In genomic region chr22:44197271-44197670, GRCh38 we compare ENCODE assay signal across 30 cellular contexts. TPM values are rescaled to one million over a fixed set of nuclear protein-coding genes. Genes with fewer than 3 reads are reported as not detected.
"Had no signal": no experiment of that assay in that cellular context is flagged by ENCODE, and none has a peak within 500 bp of the region (broad histone marks: within the 10 kb centered on the region; RNA-seq: fewer than 3 reads in every experiment).

No MANE protein-coding gene starts in this region.

- H3K36me3 ChIP-seq: brain microvascular endothelial cell, esophagus muscularis mucosa, gastrocnemius medialis had no signal

- H3K9me3 Mint-ChIP-seq: activated CD4-positive, alpha-beta memory T cell treated with anti-CD3 and anti-CD28 coated beads, Interleukin-2, amount 10 ng/mL, durations not matched to agents 7 days and 5 days; activated CD4-positive, alpha-beta T cell treated with anti-CD3 and anti-CD28 coated beads, Interleukin-2, amount 10 ng/mL, durations not matched to agents 24 days and 14 days; activated naive CD4-positive, alpha-beta T cell treated with anti-CD3 and anti-CD28 coated beads for 36 hours; activated naive CD4-positive, alpha-beta T cell treated with anti-CD3 and anti-CD28 coated beads, Interleukin-2, amount 50 U/mL, for 24 hours; activated T-helper 1 cell treated with anti-CD3 and anti-CD28 coated beads, Interleukin-12 subunit alpha, Interleukin-12 subunit beta, Interleukin-2, Interleukin-4 antibody, amounts not matched to agents 30 ng/mL and 10 ng/mL and 1 ng/mL, durations not matched to agents 14 hours and 24 hours and 36 hours; activated T-helper 2 cell treated with anti-CD3 and anti-CD28 coated beads, Interferon-gamma antibody, Interleukin-2, Interleukin-4, amounts not matched to agents 10 μg/mL and 5 μg/mL and 100 μg/mL, durations not matched to agents 14 hours and 24 hours and 36 hours; effector memory CD8-positive, alpha-beta T cell had no signal

- H3K27me3 Mint-ChIP-seq: activated CD4-positive, alpha-beta memory T cell treated with anti-CD3 and anti-CD28 coated beads, Interleukin-2, amount 10 ng/mL, durations not matched to agents 7 days and 5 days; activated CD4-positive, alpha-beta T cell treated with anti-CD3 and anti-CD28 coated beads for 36 hours; activated CD4-positive, alpha-beta T cell treated with anti-CD3 and anti-CD28 coated beads, Interleukin-2, amount 10 ng/mL, durations not matched to agents 24 days and 14 days; activated naive CD4-positive, alpha-beta T cell treated with anti-CD3 and anti-CD28 coated beads, Interleukin-2, amount 50 U/mL, for 24 hours; activated naive CD8-positive, alpha-beta T cell treated with anti-CD3 and anti-CD28 coated beads for 36 hours; effector memory CD8-positive, alpha-beta T cell had no signal

- FAIRE-seq: astrocyte, colon had no signal

- H3K4me3 ChIP-seq: esophagus muscularis mucosa, gastrocnemius medialis, heart left ventricle had no signal

- H3K27me3 ChIP-seq: brain microvascular endothelial cell had no signal

- ATAC-seq: activated CD4-positive, alpha-beta T cell treated with anti-CD3 and anti-CD28 coated beads for 36 hours; effector memory CD8-positive, alpha-beta T cell; foreskin keratinocyte; gastrocnemius medialis; heart left ventricle had no signal

- DNase-seq: activated CD4-positive, alpha-beta memory T cell treated with anti-CD3 and anti-CD28 coated beads, Interleukin-2, amount 10 ng/mL, durations not matched to agents 7 days and 5 days; activated CD4-positive, alpha-beta T cell treated with anti-CD3 and anti-CD28 coated beads for 36 hours; activated CD4-positive, alpha-beta T cell treated with anti-CD3 and anti-CD28 coated beads, Interleukin-2, amount 10 ng/mL, durations not matched to agents 24 days and 14 days; activated CD4-positive, alpha-beta T cell treated with anti-CD3 and anti-CD28 coated beads, Interleukin-2, amount 50 U/mL, for 4 hours; activated CD4-positive, CD25-positive, alpha-beta regulatory T cell; activated CD8-positive, alpha-beta memory T cell treated with anti-CD3 and anti-CD28 coated beads, Interleukin-2, amount 50 U/mL, for 48 hours; activated effector memory CD4-positive, alpha-beta T cell treated with anti-CD3 and anti-CD28 coated beads, Interleukin-2, amount 50 U/mL, for 16 hours; activated naive CD4-positive, alpha-beta T cell treated with anti-CD3 and anti-CD28 coated beads for 36 hours; activated naive CD8-positive, alpha-beta T cell treated with anti-CD3 and anti-CD28 coated beads for 36 hours; activated T-cell treated with anti-CD3 and anti-CD28 coated beads for 4 hours; activated T-cell treated with anti-CD3 and anti-CD28 coated beads, Interleukin-2, amount 50 U/mL, for 48 hours; amniotic stem cell; anterior cingulate cortex; brain microvascular endothelial cell; cortex of kidney; dermis blood vessel endothelial cell; effector CD4-positive, alpha-beta T cell; effector memory CD8-positive, alpha-beta T cell; erythroblast; foreskin keratinocyte; gastrocnemius medialis; glutamatergic neuron; heart left ventricle; T-helper 2 cell had no signal

- H3K27ac ChIP-seq: brain microvascular endothelial cell, esophagus muscularis mucosa, foreskin keratinocyte, gastrocnemius medialis, heart left ventricle had no signal

- H3K4me3 Mint-ChIP-seq: activated CD4-positive, alpha-beta memory T cell treated with anti-CD3 and anti-CD28 coated beads, Interleukin-2, amount 10 ng/mL, durations not matched to agents 7 days and 5 days; activated CD4-positive, alpha-beta T cell treated with anti-CD3 and anti-CD28 coated beads for 36 hours; activated CD4-positive, alpha-beta T cell treated with anti-CD3 and anti-CD28 coated beads, Interleukin-2, amount 10 ng/mL, durations not matched to agents 24 days and 14 days; activated naive CD4-positive, alpha-beta T cell treated with anti-CD3 and anti-CD28 coated beads for 36 hours; activated naive CD4-positive, alpha-beta T cell treated with anti-CD3 and anti-CD28 coated beads, Interleukin-2, amount 50 U/mL, for 24 hours; activated naive CD8-positive, alpha-beta T cell treated with anti-CD3 and anti-CD28 coated beads for 36 hours; activated T-helper 1 cell treated with anti-CD3 and anti-CD28 coated beads, Interleukin-12 subunit alpha, Interleukin-12 subunit beta, Interleukin-2, Interleukin-4 antibody, amounts not matched to agents 30 ng/mL and 10 ng/mL and 1 ng/mL, durations not matched to agents 14 hours and 24 hours and 36 hours; effector memory CD8-positive, alpha-beta T cell had no signal

- H3K4me1 ChIP-seq: foreskin keratinocyte, gastrocnemius medialis had no signal

- H3K27ac Mint-ChIP-seq: activated CD4-positive, alpha-beta memory T cell treated with anti-CD3 and anti-CD28 coated beads, Interleukin-2, amount 10 ng/mL, durations not matched to agents 7 days and 5 days; activated CD4-positive, alpha-beta T cell treated with anti-CD3 and anti-CD28 coated beads for 36 hours; activated CD4-positive, alpha-beta T cell treated with anti-CD3 and anti-CD28 coated beads, Interleukin-2, amount 10 ng/mL, durations not matched to agents 24 days and 14 days; activated naive CD4-positive, alpha-beta T cell treated with anti-CD3 and anti-CD28 coated beads for 36 hours; activated naive CD4-positive, alpha-beta T cell treated with anti-CD3 and anti-CD28 coated beads, Interleukin-2, amount 50 U/mL, for 24 hours; activated naive CD8-positive, alpha-beta T cell treated with anti-CD3 and anti-CD28 coated beads for 36 hours; activated T-helper 1 cell treated with anti-CD3 and anti-CD28 coated beads, Interleukin-12 subunit alpha, Interleukin-12 subunit beta, Interleukin-2, Interleukin-4 antibody, amounts not matched to agents 30 ng/mL and 10 ng/mL and 1 ng/mL, durations not matched to agents 14 hours and 24 hours and 36 hours; activated T-helper 2 cell treated with anti-CD3 and anti-CD28 coated beads, Interferon-gamma antibody, Interleukin-2, Interleukin-4, amounts not matched to agents 10 μg/mL and 5 μg/mL and 100 μg/mL, durations not matched to agents 14 hours and 24 hours and 36 hours had no signal

- H3K9me3 ChIP-seq: esophagus muscularis mucosa, gastrocnemius medialis, heart left ventricle had no signal

RNA-seq across cellular contexts. Expression of gene PARVG, which starts 16.5 kb away (rescaled TPM):
- total RNA-seq: foreskin keratinocyte had no signal
- polyA plus RNA-seq: foreskin keratinocyte had no signal
